1 cellular context compared by ENCODE assay signal in genomic region chr17:73262676-73263642, GRCh38.
A peak's percentile ranks its signal among the peaks of the same experiment; 100 is the strongest.
TF ChIP-seq lines count a peak whose summit lies in the region.

No MANE protein-coding gene starts in this region.

TF ChIP-seq in H1, 55 proteins besides CTCF, POLR2A, EP300 and RAD21:
- peak; percentile 6 for TF ChIP-seq NANOG (IDR thresholded peaks at IDR 0.05; ENCODE audit: insufficient read depth, low read depth, low read length, poor library complexity, severe bottlenecking)
- TF ChIP-seq KDM1A (IDR thresholded peaks at IDR 0.05; ENCODE audit: borderline replicate concordance, low read length): no peak
- TF ChIP-seq TCF12 (IDR thresholded peaks at IDR 0.05; ENCODE audit: low read depth, low read length): 0 out of 2 replicates have a peak, but pooled peaks have one; percentile 7
- TF ChIP-seq BACH1 (IDR thresholded peaks at IDR 0.05; ENCODE audit: low read length): no peak
- TF ChIP-seq POLR2AphosphoS5 (IDR thresholded peaks at IDR 0.05; ENCODE audit: low read depth, low read length): peak; percentile 33; the same call in 1 of the 2 replicates
- TF ChIP-seq KDM5A (IDR thresholded peaks at IDR 0.05; ENCODE audit: low read length): no peak
- no peak for TF ChIP-seq SP2 (IDR thresholded peaks at IDR 0.05; ENCODE audit: low read length)
